1 cellular context compared by ENCODE assay signal in genomic region chr11:68383976-68384501, GRCh38.
TF ChIP-seq lines count a peak whose summit lies in the region.

No MANE protein-coding gene starts in this region.

TF ChIP-seq in GM23338, 12 proteins besides CTCF, POLR2A, EP300 and RAD21 (continued from another document):
- TF ChIP-seq, protein P1, sequence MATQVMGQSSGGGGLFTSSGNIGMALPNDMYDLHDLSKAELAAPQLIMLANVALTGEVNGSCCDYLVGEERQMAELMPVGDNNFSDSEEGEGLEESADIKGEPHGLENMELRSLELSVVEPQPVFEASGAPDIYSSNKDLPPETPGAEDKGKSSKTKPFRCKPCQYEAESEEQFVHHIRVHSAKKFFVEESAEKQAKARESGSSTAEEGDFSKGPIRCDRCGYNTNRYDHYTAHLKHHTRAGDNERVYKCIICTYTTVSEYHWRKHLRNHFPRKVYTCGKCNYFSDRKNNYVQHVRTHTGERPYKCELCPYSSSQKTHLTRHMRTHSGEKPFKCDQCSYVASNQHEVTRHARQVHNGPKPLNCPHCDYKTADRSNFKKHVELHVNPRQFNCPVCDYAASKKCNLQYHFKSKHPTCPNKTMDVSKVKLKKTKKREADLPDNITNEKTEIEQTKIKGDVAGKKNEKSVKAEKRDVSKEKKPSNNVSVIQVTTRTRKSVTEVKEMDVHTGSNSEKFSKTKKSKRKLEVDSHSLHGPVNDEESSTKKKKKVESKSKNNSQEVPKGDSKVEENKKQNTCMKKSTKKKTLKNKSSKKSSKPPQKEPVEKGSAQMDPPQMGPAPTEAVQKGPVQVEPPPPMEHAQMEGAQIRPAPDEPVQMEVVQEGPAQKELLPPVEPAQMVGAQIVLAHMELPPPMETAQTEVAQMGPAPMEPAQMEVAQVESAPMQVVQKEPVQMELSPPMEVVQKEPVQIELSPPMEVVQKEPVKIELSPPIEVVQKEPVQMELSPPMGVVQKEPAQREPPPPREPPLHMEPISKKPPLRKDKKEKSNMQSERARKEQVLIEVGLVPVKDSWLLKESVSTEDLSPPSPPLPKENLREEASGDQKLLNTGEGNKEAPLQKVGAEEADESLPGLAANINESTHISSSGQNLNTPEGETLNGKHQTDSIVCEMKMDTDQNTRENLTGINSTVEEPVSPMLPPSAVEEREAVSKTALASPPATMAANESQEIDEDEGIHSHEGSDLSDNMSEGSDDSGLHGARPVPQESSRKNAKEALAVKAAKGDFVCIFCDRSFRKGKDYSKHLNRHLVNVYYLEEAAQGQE (IDR thresholded peaks at IDR 0.05; ENCODE audit: unreplicated experiment): no peak
